6 cellular contexts compared by ENCODE assay signal in genomic region chr4:27141530-27141929, GRCh38.
"Had no signal": no experiment of that assay in that cellular context is flagged by ENCODE, and none has a peak within 500 bp of the region (broad histone marks: within the 10 kb centered on the region; RNA-seq: fewer than 3 reads in every experiment).

No MANE protein-coding gene starts in this region.

- H3K4me3 ChIP-seq: HAP-1, K562 had no signal

- H3K4me1 ChIP-seq: HAP-1 had no signal

- H3K36me3 ChIP-seq: HAP-1 had no signal

- FAIRE-seq: HTR-8/SVneo, K562 had no signal

- ATAC-seq: K562 had no signal

- DNase-seq: GOT3, H7, IMR-90 had no signal
